ENCODE assay signal across 11 cellular contexts in genomic region chr21:34949499-34949898, GRCh38.
"Had no signal": no experiment of that assay in that cellular context is flagged by ENCODE, and none has a peak within 500 bp of the region (broad histone marks: within the 10 kb centered on the region; RNA-seq: fewer than 3 reads in every experiment).

No MANE protein-coding gene starts in this region.

- H3K4me3 Mint-ChIP-seq: brain; dendritic cell treated with granulocyte-macrophage colony-stimulating factor and Interleukin-4, amounts not matched to agents 40 ng/mL and 50 ng/mL, for 4 days had no signal

- H3K27ac ChIP-seq: pancreas, thyroid gland, uterus had no signal

- DNase-seq: activated gamma-delta T cell treated with Interleukin-2 at 50 U/mL for 16 hours, amniotic stem cell, cerebellar nuclear complex, left ventricle myocardium superior, mesendoderm, pancreas, SK-N-SH, thyroid gland, uterus had no signal

- H3K4me3 ChIP-seq: pancreas, thyroid gland, uterus had no signal

- H3K36me3 ChIP-seq: pancreas, thyroid gland, uterus had no signal

- H3K27ac Mint-ChIP-seq: brain; dendritic cell treated with granulocyte-macrophage colony-stimulating factor and Interleukin-4, amounts not matched to agents 40 ng/mL and 50 ng/mL, for 4 days had no signal

- H3K27me3 Mint-ChIP-seq: brain; dendritic cell treated with granulocyte-macrophage colony-stimulating factor and Interleukin-4, amounts not matched to agents 40 ng/mL and 50 ng/mL, for 4 days had no signal

- H3K4me1 Mint-ChIP-seq: brain had no signal

- ATAC-seq: left ventricle myocardium superior, pancreas had no signal

- H3K27me3 ChIP-seq: pancreas, thyroid gland, uterus had no signal

- H3K9me3 Mint-ChIP-seq: dendritic cell treated with granulocyte-macrophage colony-stimulating factor and Interleukin-4, amounts not matched to agents 40 ng/mL and 50 ng/mL, for 4 days had no signal

- H3K9me3 ChIP-seq: pancreas, SK-N-SH, thyroid gland, uterus had no signal

- H3K4me1 ChIP-seq: pancreas, thyroid gland, uterus had no signal

- H3K4me2 ChIP-seq: SK-N-SH had no signal

- H3K9ac ChIP-seq: SK-N-SH had no signal

- FAIRE-seq: pancreas had no signal

- H3K36me3 Mint-ChIP-seq: brain had no signal
